11 cellular contexts compared by ENCODE assay signal in genomic region chr19:4378886-4379285, GRCh38. TPM values are rescaled to one million over a fixed set of nuclear protein-coding genes. Genes with fewer than 3 reads are reported as not detected.
A peak's percentile ranks its signal among the peaks of the same experiment; 100 is the strongest.
DNase-seq lines count a peak whose midpoint lies in the region; ATAC-seq and TF ChIP-seq lines count a peak whose summit lies in the region.
"Had no signal": no experiment of that assay in that cellular context is flagged by ENCODE, and none has a peak within 500 bp of the region (broad histone marks: within the 10 kb centered on the region; RNA-seq: fewer than 3 reads in every experiment).

No MANE protein-coding gene starts in this region.

- H3K9me3 Mint-ChIP-seq in CD8-positive, alpha-beta memory T cell: no peaks in the 10 kb centered on the region
- H3K9me3 Mint-ChIP-seq in IgD-negative memory B cell: no peaks in the 10 kb centered on the region
- no peaks in the 10 kb centered on the region for H3K9me3 Mint-ChIP-seq in MCF 10A (ENCODE audit: unreplicated experiment)

- no TSS peak for BruUV-seq in MCF 10A (replicated peaks; lab: Mats Ljungman, UMichigan)

- ATAC-seq in HG03095 (IDR thresholded peaks at IDR 0.05; ENCODE audit: unreplicated experiment): no peak

- no peaks in the 10 kb centered on the region for H3K27me3 Mint-ChIP-seq in CD8-positive, alpha-beta memory T cell
- H3K27me3 Mint-ChIP-seq in IgD-negative memory B cell (peaks cover 2% of the 10 kb centered on the region), MCF 10A (ENCODE audit: insufficient read depth, unreplicated experiment) (no peaks in the 10 kb centered on the region)
- H3K27me3 Mint-ChIP-seq: progenitor cell of endocrine pancreas had no signal

- no peak overlapping the region for H3K4me2 ChIP-seq in parathyroid adenoma (ENCODE audit: low read length)

- intact Hi-C loops in MCF 10A (cut with micrococcal nuclease): no loop called here

- H3K9me3 ChIP-seq in CD8-positive, alpha-beta memory T cell (ENCODE audit: low read length): no peaks in the 10 kb centered on the region
- H3K9me3 ChIP-seq in parathyroid adenoma (ENCODE audit: control insufficient read depth, low read length): no peaks in the 10 kb centered on the region

- H3K4me3 ChIP-seq in CD8-positive, alpha-beta memory T cell (ENCODE audit: low read length): no peak overlapping the region
- H3K4me3 ChIP-seq in parathyroid adenoma (ENCODE audit: low read depth, low read length): no peak overlapping the region

- H2AFZ ChIP-seq in parathyroid adenoma: no peak overlapping the region

- POLR2A ChIA-PET in CD8-positive, alpha-beta memory T cell (lab: Charles Lee): interaction anchor here (1.3 kb wide), 1 partner anchor 9 kb away, joined by 4 read pairs; no protein-coding TSS in a partner anchor
- POLR2A ChIA-PET in MCF 10A (lab: Yijun Ruan, JAX): interaction anchor here (0.9 to 7.9 kb wide), 6 partner anchors 8 to 36 kb away, joined by 3 to 93 read pairs (median 10); partner anchors contain the start of genes CHAF1A, MPND and SH3GL1

- H3K27ac ChIP-seq in CD8-positive, alpha-beta memory T cell (ENCODE audit: low read depth, low read length): no peak overlapping the region
- H3K27ac ChIP-seq in parathyroid adenoma: peak overlapping the region; percentile 63

- H3K4me1 ChIP-seq in CD8-positive, alpha-beta memory T cell (ENCODE audit: insufficient read depth, low read length): peaks cover 50% of the 10 kb centered on the region
- peaks cover 62% of the 10 kb centered on the region for H3K4me1 ChIP-seq in parathyroid adenoma

- CTCF ChIA-PET in CD8-positive, alpha-beta memory T cell (lab: Charles Lee): interaction anchor here (0.9 kb wide), 1 partner anchor 9 kb away, joined by 4 read pairs; no protein-coding TSS in a partner anchor
- CTCF ChIA-PET in MCF 10A (lab: Yijun Ruan, JAX): interaction anchor here (1.0 to 2.0 kb wide), 2 partner anchors 22 to 65 kb away, joined by 4 to 12 read pairs; partner anchors contain the start of genes CHAF1A and SH3GL1

- no peaks in the 10 kb centered on the region for H3K27me3 ChIP-seq in CD8-positive, alpha-beta memory T cell (ENCODE audit: insufficient read depth, low read length, poor library complexity, severe bottlenecking)
- no peaks in the 10 kb centered on the region for H3K27me3 ChIP-seq in parathyroid adenoma (ENCODE audit: control insufficient read depth, insufficient read depth, low read length)

- H3K27ac Mint-ChIP-seq in CD8-positive, alpha-beta memory T cell: peak overlapping the region in 7 of 8 donors; percentile 86 to 99 (median 97)
- H3K27ac Mint-ChIP-seq in IgD-negative memory B cell: peak overlapping the region; percentile 81 to 98 (median 98)
- peak overlapping the region; percentile 22 for H3K27ac Mint-ChIP-seq in MCF 10A (ENCODE audit: low read depth, unreplicated experiment)

- in situ Hi-C loops in G401 (cut with HindIII; ENCODE audit: low sequenced_read_pairs): no loop called here

- H3K4me3 Mint-ChIP-seq in CD8-positive, alpha-beta memory T cell: peak overlapping the region in 6 of 7 donors; percentile 20 to 94 (median 87)
- H3K4me3 Mint-ChIP-seq in IgD-negative memory B cell (peak overlapping the region; percentile 60 to 96 (median 84)), MCF 10A (ENCODE audit: unreplicated experiment) (peak overlapping the region; percentile 64)

- DNase-seq in CD8-positive, alpha-beta memory T cell: no peak
- DNase-seq in MCF 10A (ENCODE audit: unreplicated experiment) (no peak), G401 (ENCODE audit: low spot score) (no peak), cortex of kidney (lab: John Stamatoyannopoulos, UW) (no peak), NCI-H2171 treated with DMSO at 0.1 percent for 48 hours (lab: John Stamatoyannopoulos, UW) (no peak)
- DNase-seq: DMS153, foreskin melanocyte had no signal

- TF ChIP-seq CTCF in MCF 10A (IDR thresholded peaks at IDR 0.05; ENCODE audit: unreplicated experiment) (no peak), parathyroid adenoma (IDR thresholded peaks at IDR 0.05) (no peak)

- H3K9ac ChIP-seq in parathyroid adenoma: no peak overlapping the region

- H3K79me2 ChIP-seq in parathyroid adenoma: peaks cover 11% of the 10 kb centered on the region

- H3K36me3 ChIP-seq in CD8-positive, alpha-beta memory T cell (ENCODE audit: insufficient read depth, low read length): no peaks in the 10 kb centered on the region
- no peaks in the 10 kb centered on the region for H3K36me3 ChIP-seq in parathyroid adenoma (ENCODE audit: control insufficient read depth, insufficient read depth, low read length)

- peaks cover 0 to 12% (median 0%) of the 10 kb centered on the region in 3 donors for H3K36me3 Mint-ChIP-seq in CD8-positive, alpha-beta memory T cell
- H3K36me3 Mint-ChIP-seq in IgD-negative memory B cell (peaks cover 1% of the 10 kb centered on the region), MCF 10A (ENCODE audit: insufficient read depth, unreplicated experiment) (peaks cover 15% of the 10 kb centered on the region)

- H3K4me1 Mint-ChIP-seq in CD8-positive, alpha-beta memory T cell: peaks cover 45 to 74% (median 48%) of the 10 kb centered on the region in 3 donors
- H3K4me1 Mint-ChIP-seq in IgD-negative memory B cell (peaks cover 42 to 54% (median 52%) of the 10 kb centered on the region in 3 donors), MCF 10A (ENCODE audit: insufficient read depth, unreplicated experiment) (peaks cover 67% of the 10 kb centered on the region)

RNA-seq across cellular contexts. Expression of gene SH3GL1, which starts 21.5 kb away (rescaled TPM):
- total RNA-seq in CD8-positive, alpha-beta memory T cell: 10 to 100 TPM; 39.8 to 41.2 TPM
- polyA plus RNA-seq in CD8-positive, alpha-beta memory T cell: 24.7 TPM
- 23.7 TPM for polyA plus RNA-seq in IgD-negative memory B cell
- total RNA-seq in MCF 10A (2022): 94.4 and 106 TPM in 2 replicates
- 95.8 and 109 TPM in 2 replicates for total RNA-seq in G401 (2014; rRNA removed; shearing (Covaris generic))

RNA-seq across cellular contexts. Expression of gene CHAF1A, which starts 23.6 kb away (rescaled TPM):
- total RNA-seq in CD8-positive, alpha-beta memory T cell: 10 to 100 TPM; 65.2 to 69.5 TPM
- 5.8 TPM for polyA plus RNA-seq in CD8-positive, alpha-beta memory T cell
- polyA plus RNA-seq in IgD-negative memory B cell: 6.9 TPM
- 15.3 and 16.7 TPM in 2 replicates for total RNA-seq in MCF 10A (2022)
- 39.4 and 46.0 TPM in 2 replicates for total RNA-seq in G401 (2014; rRNA removed; shearing (Covaris generic))

RNA-seq across cellular contexts. Expression of gene MPND, which starts 35.5 kb away (rescaled TPM):
- 10 to 100 TPM; 17.0 to 18.3 TPM for total RNA-seq in CD8-positive, alpha-beta memory T cell
- 8.4 TPM for polyA plus RNA-seq in CD8-positive, alpha-beta memory T cell
- 9.7 TPM for polyA plus RNA-seq in IgD-negative memory B cell
- 2.4 and 7.2 TPM in 2 replicates for total RNA-seq in MCF 10A (2022)
- total RNA-seq in G401 (2014; rRNA removed; shearing (Covaris generic)): 29.5 and 51.3 TPM in 2 replicates

RNA-seq across cellular contexts. Expression of gene STAP2, which starts 40.3 kb away (rescaled TPM):
- total RNA-seq in CD8-positive, alpha-beta memory T cell: 1 to 10 TPM; 3.9 to 6.1 TPM
- 1.8 TPM for polyA plus RNA-seq in CD8-positive, alpha-beta memory T cell
- polyA plus RNA-seq in IgD-negative memory B cell: not detected
- total RNA-seq in MCF 10A (2022): 14.8 and 20.3 TPM in 2 replicates
- 26.0 and 29.8 TPM in 2 replicates for total RNA-seq in G401 (2014; rRNA removed; shearing (Covaris generic))

Comparison
In these comparisons a context has a peak if more than half of its experiments do, and no peak if none do; other contexts are left out.
1. H3K27ac Mint-ChIP-seq: peak in every context shown above with its lines; median percentile 98 in IgD-negative memory B cell; 97 in CD8-positive, alpha-beta memory T cell; 22 in MCF 10A.